20 cellular contexts compared by ENCODE assay signal in genomic region chr3:156628095-156628690, GRCh38. TPM values are rescaled to one million over a fixed set of nuclear protein-coding genes. Genes with fewer than 3 reads are reported as not detected.
A peak's percentile ranks its signal among the peaks of the same experiment; 100 is the strongest.
DNase-seq lines count a peak whose midpoint lies in the region; ATAC-seq and TF ChIP-seq lines count a peak whose summit lies in the region.
"Had no signal": no experiment of that assay in that cellular context is flagged by ENCODE, and none has a peak within 500 bp of the region (broad histone marks: within the 10 kb centered on the region; RNA-seq: fewer than 3 reads in every experiment).

No MANE protein-coding gene starts in this region.

- H3K4me3 ChIP-seq in HCT116 (replicated peaks in 1 of 2; ENCODE audit: low read depth in 1 of 2, low read length in 2 of 2), result no peak overlapping the region
- no peak overlapping the region for H3K4me3 ChIP-seq in RWPE2 (ENCODE audit: severe bottlenecking)
- H3K4me3 ChIP-seq: body of pancreas, suprapubic skin had no signal

- no peaks in the 10 kb centered on the region for H4K20me1 ChIP-seq in HCT116 (ENCODE audit: insufficient read depth)

- H3K9me3 ChIP-seq in HCT116 (ENCODE audit: control insufficient read depth in 1 of 2, insufficient read depth in 1 of 2, low read depth in 1 of 2, low read length in 2 of 2) (no peaks in the 10 kb centered on the region), RWPE2 (ENCODE audit: severe bottlenecking) (no peaks in the 10 kb centered on the region)
- H3K9me3 ChIP-seq: suprapubic skin had no signal

- H3K9me2 ChIP-seq in HCT116 (ENCODE audit: insufficient read depth), result no peaks in the 10 kb centered on the region

- ATAC-seq in HCT116, result peak; percentile 27; the same call in 1 of the 2 replicates
- peak; percentile 22; the same call in 2 of the 3 replicates for ATAC-seq in RWPE2 (ENCODE audit: low read depth)
- ATAC-seq: activated CD8-positive, alpha-beta T cell treated with anti-CD3 and anti-CD28 coated beads, Interleukin-2, amount 10 ng/mL, durations not matched to agents 7 days and 5 days; body of pancreas; WTC11 had no signal

- no TSS peak for BruUV-seq in HCT116 (replicated peaks; lab: Mats Ljungman, UMichigan)

- H3K4me1 ChIP-seq in HCT116 (ENCODE audit: control insufficient read depth in 1 of 2, insufficient read depth in 2 of 2, low read length in 2 of 2) (peaks cover 24 to 50% of the 10 kb centered on the region in 2 experiments), RWPE2 (ENCODE audit: insufficient read depth, poor library complexity, severe bottlenecking) (peaks cover 35% of the 10 kb centered on the region)

- TF ChIP-seq CTCF in HCT116 (IDR thresholded peaks at IDR 0.05 in 2 of 3, conservative IDR thresholded peaks at IDR 0.05 in 1 of 3; ENCODE audit: borderline replicate concordance in 1 of 3, insufficient read depth in 1 of 3, low read depth in 2 of 3, low read length in 2 of 3) (no peak), RWPE2 (IDR thresholded peaks at IDR 0.05; ENCODE audit: poor library complexity, severe bottlenecking) (no peak)

- peak overlapping the region; percentile 88 for H2AFZ ChIP-seq in HCT116 (ENCODE audit: low read depth, low read length, poor library complexity, severe bottlenecking)

- intact Hi-C loops in HCT116 (cut with micrococcal nuclease), result no loop called here

- H3K4me2 ChIP-seq in HCT116 (ENCODE audit: low read length), result peak overlapping the region; percentile 49

- RAD21 ChIA-PET in HCT116 (lab: Charles Lee; ENCODE audit: low non-redundant PET in 1 of 2, low total read pairs in 2 of 2, uncharacterized antibody in 2 of 2, unreplicated experiment in 2 of 2), result no interaction called here

- no peaks in the 10 kb centered on the region for H3K79me2 ChIP-seq in HCT116 (ENCODE audit: insufficient read depth, low read length)

- no peak for TF ChIP-seq RAD21 in HCT116 (IDR thresholded peaks at IDR 0.05; ENCODE audit: low read depth)

- no peak overlapping the region for H3K9ac ChIP-seq in HCT116 (ENCODE audit: low read length)

- DNase-seq in HCT116 (ENCODE audit: low read depth, low spot score) (no peak), RWPE2 (ENCODE audit: low spot score) (no peak), iris pigment epithelial cell (ENCODE audit: low read depth) (peak; percentile 41), renal cortical epithelial cell (ENCODE audit: low read depth) (peak; percentile 79), hypothalamus (lab: John Stamatoyannopoulos, UW) (no peak), D341Med (ENCODE audit: low spot score) (no peak), NCI-H1930 (lab: John Stamatoyannopoulos, UW) (no peak)
- DNase-seq: activated CD8-positive, alpha-beta T cell treated with anti-CD3 and anti-CD28 coated beads, Interleukin-2, amount 10 ng/mL, durations not matched to agents 7 days and 5 days; activated naive CD4-positive, alpha-beta T cell treated with anti-CD3 and anti-CD28 coated beads, Interleukin-2, amount 50 U/mL, for 16 hours; activated T-cell treated with anti-CD3 and anti-CD28 coated beads, Interleukin-2, amount 50 U/mL, for 48 hours; body of pancreas; DMS 273 treated with DMSO at 0.1 percent for 48 hours; GDM1; MV-4-11; NCI-H2029; NCI-H524; SHP77 treated with DMSO at 0.1 percent for 48 hours; T-helper 2 cell had no signal

- TF ChIP-seq POLR2A in HCT116 (IDR thresholded peaks at IDR 0.05; ENCODE audit: borderline replicate concordance, extremely low read depth, insufficient read depth, insufficient read length), result no peak

- H3K36me3 ChIP-seq in HCT116 (ENCODE audit: control insufficient read depth in 1 of 2, insufficient read depth in 2 of 2, low read length in 2 of 2) (no peaks in the 10 kb centered on the region), RWPE2 (ENCODE audit: low read depth) (no peaks in the 10 kb centered on the region)
- H3K36me3 ChIP-seq: suprapubic skin had no signal

- H3K27ac ChIP-seq in HCT116 (ENCODE audit: low read depth, low read length) (no peak overlapping the region), RWPE2 (ENCODE audit: poor library complexity, severe bottlenecking) (peak overlapping the region; percentile 12)
- H3K27ac ChIP-seq: suprapubic skin had no signal

- CTCF ChIA-PET in HCT116 (lab: Charles Lee), result no interaction called here

- H3K27me3 ChIP-seq in HCT116 (ENCODE audit: insufficient read depth, low read length) (no peaks in the 10 kb centered on the region), RWPE2 (ENCODE audit: insufficient read depth, poor library complexity, severe bottlenecking) (no peaks in the 10 kb centered on the region)
- H3K27me3 ChIP-seq: body of pancreas, suprapubic skin had no signal

- POLR2A ChIA-PET in HCT116 (lab: Charles Lee), result no interaction called here

TF ChIP-seq in HCT116, 20 proteins besides CTCF, POLR2A, EP300 and RAD21:
- TF ChIP-seq CEBPB (IDR thresholded peaks at IDR 0.05; ENCODE audit: low read depth) (peak; percentile 83), MAX (IDR thresholded peaks at IDR 0.05) (no peak), ATF3 (IDR thresholded peaks at IDR 0.05) (no peak)
TF ChIP-seq in HCT116: peak in this region for 1.

RNA-seq across cellular contexts. Expression of gene TIPARP, which starts 46.2 kb away (rescaled TPM):
- total RNA-seq in HCT116 (2021; ENCODE audit: unreplicated experiment), result 51.3 TPM
- polyA plus RNA-seq in HCT116 (2012), result 12.4 and 14.9 TPM in 2 replicates
- total RNA-seq in renal cortical epithelial cell, result 70.8 and 90.6 TPM in 2 replicates

Comparison
In these comparisons a context has a peak if more than half of its experiments do, and no peak if none do; other contexts are left out.
1. DNase-seq: peak in iris pigment epithelial cell (single experiment) and renal cortical epithelial cell (single experiment); none in HCT116 (single experiment), RWPE2 (single experiment), hypothalamus (0 of 51), D341Med (single experiment) and NCI-H1930 (0 of 2).